8 cellular contexts compared by ENCODE assay signal in genomic region chr5:172659909-172660628, GRCh38. TPM values are rescaled to one million over a fixed set of nuclear protein-coding genes. Genes with fewer than 3 reads are reported as not detected.
DNase-seq lines count a peak whose midpoint lies in the region; ATAC-seq, FAIRE-seq and TF ChIP-seq lines count a peak whose summit lies in the region.

No MANE protein-coding gene starts in this region.

- peaks cover 8 to 44% of the 10 kb centered on the region in 2 donors for H3K4me1 ChIP-seq in left lung

- DNase-seq in AG09319 (ENCODE audit: extremely low read depth, low read depth) (peak; percentile 54), NCI-H1092 treated with DMSO at 0.1 percent for 48 hours (lab: John Stamatoyannopoulos, UW) (peak; percentile 62), bronchial epithelial cell (ENCODE audit: low read depth) (peak; percentile 80), left lung (peak in 1 of 2 donors; percentile 72), substantia nigra (lab: John Stamatoyannopoulos, UW) (peak in 48 of 49 donors; percentile 32 to 88 (median 66)), DMS114 treated with DMSO at 0.1 percent for 48 hours (lab: John Stamatoyannopoulos, UW; ENCODE audit: unreplicated experiment) (no peak)
- DNase-seq in activated effector memory CD4-positive, alpha-beta T cell treated with anti-CD3 and anti-CD28 coated beads, Interleukin-2, amount 50 U/mL, for 16 hours, result no peak

- peaks cover 0 to 13% of the 10 kb centered on the region in 2 donors for H3K9me3 ChIP-seq in left lung

- intact Hi-C loops in left lung (cut with DNase I), result no loop called here

- H3K4me3 ChIP-seq in bronchial epithelial cell (ENCODE audit: low read depth, low read length) (no peak overlapping the region), left lung (no peak overlapping the region)

- H3K27ac ChIP-seq in left lung (peak overlapping the region; percentile 74), substantia nigra (ENCODE audit: low read depth, low read length, poor library complexity, severe bottlenecking) (peak overlapping the region; percentile 94)

- TF ChIP-seq CTCF in AG09319 (IDR thresholded peaks at IDR 0.05; ENCODE audit: low read depth, low read length) (peak; percentile 4), bronchial epithelial cell (IDR thresholded peaks at IDR 0.05; ENCODE audit: insufficient read depth, low read length, severe bottlenecking) (no peak), left lung (IDR thresholded peaks at IDR 0.05) (no peak)

- no peak for FAIRE-seq in bronchial epithelial cell (lab: Jason Lieb, UNC)

- H3K27me3 ChIP-seq in bronchial epithelial cell (ENCODE audit: control insufficient read depth, insufficient read depth, low read length) (no peaks in the 10 kb centered on the region), left lung (no peaks in the 10 kb centered on the region)

- H3K36me3 ChIP-seq in bronchial epithelial cell (ENCODE audit: control insufficient read depth, insufficient read depth, low read length) (no peaks in the 10 kb centered on the region), left lung (no peaks in the 10 kb centered on the region)

- ATAC-seq in left lung (peak; percentile 74), HG02588 (IDR thresholded peaks at IDR 0.05; ENCODE audit: unreplicated experiment) (no peak)

RNA-seq across cellular contexts. Expression of gene NEURL1B, which starts 19.0 kb away (rescaled TPM):
- total RNA-seq in bronchial epithelial cell (4.7 and 6.4 TPM in 2 replicates), left lung (10 to 100 TPM; 11.8 to 22.0 TPM)

Comparison
In these comparisons a context has a peak if more than half of its experiments do, and no peak if none do; other contexts are left out.
1. DNase-seq: peak in AG09319 (single experiment), NCI-H1092 treated with DMSO at 0.1 percent for 48 hours (single experiment), bronchial epithelial cell (single experiment) and substantia nigra (48 of 49); none in DMS114 treated with DMSO at 0.1 percent for 48 hours (single experiment) and activated effector memory CD4-positive, alpha-beta T cell treated with anti-CD3 and anti-CD28 coated beads, Interleukin-2, amount 50 U/mL, for 16 hours (single experiment).